11 cellular contexts compared by ENCODE assay signal in the genomic region with DNA sequence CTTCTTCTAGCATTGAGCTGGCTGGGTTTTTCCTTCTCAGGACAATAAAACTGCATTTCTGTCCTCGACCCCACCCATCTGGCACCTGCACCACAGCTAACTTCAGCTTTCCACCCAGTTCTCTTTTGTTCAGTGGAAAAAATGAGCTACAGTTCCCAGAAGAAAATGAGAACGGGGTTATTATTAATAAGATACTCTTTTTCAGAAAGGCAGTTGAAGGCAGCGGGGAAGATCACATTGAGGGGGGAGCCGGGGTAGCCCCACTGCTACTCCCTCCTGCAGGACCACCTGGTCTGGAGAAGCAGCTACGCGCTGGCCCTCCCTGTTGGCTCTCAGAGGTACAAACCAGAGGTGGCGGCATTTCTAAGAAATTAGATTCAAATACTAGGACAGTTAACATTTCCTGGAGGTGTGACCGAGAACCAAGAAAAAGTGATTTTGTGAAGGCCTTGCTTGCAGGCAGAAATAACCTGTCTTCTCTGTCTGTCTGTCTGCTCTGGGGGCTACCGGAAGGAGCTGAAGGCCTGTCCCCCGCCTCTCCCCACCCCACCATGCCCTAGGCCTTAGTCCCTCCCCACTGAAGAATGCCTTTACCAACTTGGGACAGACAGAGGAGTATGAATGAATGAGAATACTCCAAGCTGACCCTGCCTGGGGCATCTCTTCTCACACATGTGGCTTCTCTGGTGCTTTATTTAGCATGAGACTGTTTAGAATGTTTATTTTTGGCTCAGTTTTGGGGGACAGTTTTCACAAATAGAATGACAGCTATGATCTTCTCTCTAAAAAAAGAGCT.
DNase-seq lines count a peak whose midpoint lies in the region; ATAC-seq and TF ChIP-seq lines count a peak whose summit lies in the region.
"Had no signal": no experiment of that assay in that cellular context is flagged by ENCODE, and none has a peak within 500 bp of the region (broad histone marks: within the 10 kb centered on the region; RNA-seq: fewer than 3 reads in every experiment).

No MANE protein-coding gene starts in this region.

- H3K9me3 Mint-ChIP-seq in T-helper 2 cell treated with Interferon-gamma antibody and Interleukin-4, amounts not matched to agents 5 μg/mL and 100 μg/mL, for 36 hours, result no peaks in the 10 kb centered on the region
- no peaks in the 10 kb centered on the region for H3K9me3 Mint-ChIP-seq in stimulated activated effector memory CD8-positive, alpha-beta T cell treated with anti-CD3 and anti-CD28 coated beads, Interleukin-12 subunit alpha, Interleukin-12 subunit beta, amount 100 ng/mL, for 72 hours

- H3K36me3 ChIP-seq in cardiac muscle cell, result no peaks in the 10 kb centered on the region

- peaks cover 79% of the 10 kb centered on the region for H3K4me1 Mint-ChIP-seq in T-helper 2 cell treated with Interferon-gamma antibody and Interleukin-4, amounts not matched to agents 5 μg/mL and 100 μg/mL, for 36 hours (ENCODE audit: low read depth)
- H3K4me1 Mint-ChIP-seq in T-helper 17 cell, result peaks cover 42% of the 10 kb centered on the region
- peaks cover 71% of the 10 kb centered on the region for H3K4me1 Mint-ChIP-seq in stimulated activated effector memory CD8-positive, alpha-beta T cell treated with anti-CD3 and anti-CD28 coated beads, Interleukin-12 subunit alpha, Interleukin-12 subunit beta, amount 100 ng/mL, for 72 hours

- H3K27ac Mint-ChIP-seq in T-helper 2 cell treated with Interferon-gamma antibody and Interleukin-4, amounts not matched to agents 5 μg/mL and 100 μg/mL, for 36 hours, result peak overlapping the region; percentile 97
- H3K27ac Mint-ChIP-seq in T-helper 17 cell, result peak overlapping the region; percentile 95
- peak overlapping the region; percentile 98 for H3K27ac Mint-ChIP-seq in stimulated activated effector memory CD8-positive, alpha-beta T cell treated with anti-CD3 and anti-CD28 coated beads, Interleukin-12 subunit alpha, Interleukin-12 subunit beta, amount 100 ng/mL, for 72 hours

- no peaks in the 10 kb centered on the region for H3K27me3 ChIP-seq in cardiac muscle cell

- peak; percentile 31 for DNase-seq in T-helper 2 cell treated with Interferon-gamma antibody and Interleukin-4, amounts not matched to agents 5 μg/mL and 100 μg/mL, for 36 hours (ENCODE audit: low spot score)
- DNase-seq in T-helper 2 cell (no peak), T-helper 17 cell (no peak), cardiac muscle cell (ENCODE audit: low read depth in 1 of 2, low spot score in 1 of 2) (no peak), SW480 (ENCODE audit: low spot score) (no peak), ureter (ENCODE audit: low spot score) (no peak), NCI-H82 treated with DMSO at 0.1 percent for 48 hours (lab: John Stamatoyannopoulos, UW; ENCODE audit: unreplicated experiment) (no peak)
- peak in 1 of 2 donors; percentile 62 for DNase-seq in stimulated activated effector memory CD8-positive, alpha-beta T cell treated with anti-CD3 and anti-CD28 coated beads, Interleukin-12 subunit alpha, Interleukin-12 subunit beta, amount 100 ng/mL, for 72 hours (ENCODE audit: low spot score in 2 of 2)
- DNase-seq: amygdala, NCI-H2029 had no signal

- no peak for TF ChIP-seq CTCF in cardiac muscle cell (IDR thresholded peaks at IDR 0.05; ENCODE audit: low read depth, low read length)

- H3K27ac ChIP-seq in cardiac muscle cell, result peak overlapping the region; percentile 42

- peak; percentile 33 for ATAC-seq in T-helper 17 cell
- peak; percentile 62 for ATAC-seq in stimulated activated effector memory CD8-positive, alpha-beta T cell treated with anti-CD3 and anti-CD28 coated beads, Interleukin-12 subunit alpha, Interleukin-12 subunit beta, amount 100 ng/mL, for 72 hours
- ATAC-seq: SK-N-SH treated with all-trans-retinoic acid at 6 μM for 48 hours had no signal

- peaks cover 11% of the 10 kb centered on the region for H3K4me1 ChIP-seq in cardiac muscle cell (ENCODE audit: low read depth)

- peaks cover 44% of the 10 kb centered on the region for H3K36me3 Mint-ChIP-seq in T-helper 2 cell treated with Interferon-gamma antibody and Interleukin-4, amounts not matched to agents 5 μg/mL and 100 μg/mL, for 36 hours (ENCODE audit: low read depth)
- no peaks in the 10 kb centered on the region for H3K36me3 Mint-ChIP-seq in T-helper 17 cell (ENCODE audit: low read depth)
- H3K36me3 Mint-ChIP-seq in stimulated activated effector memory CD8-positive, alpha-beta T cell treated with anti-CD3 and anti-CD28 coated beads, Interleukin-12 subunit alpha, Interleukin-12 subunit beta, amount 100 ng/mL, for 72 hours, result peaks cover 14% of the 10 kb centered on the region

- no peak overlapping the region for H3K4me3 ChIP-seq in cardiac muscle cell

- H3K9me3 ChIP-seq in T-helper 17 cell (ENCODE audit: control insufficient read depth, low read length, poor library complexity, severe bottlenecking) (no peaks in the 10 kb centered on the region), cardiac muscle cell (ENCODE audit: low read depth) (no peaks in the 10 kb centered on the region)

- H3K27me3 Mint-ChIP-seq in T-helper 2 cell treated with Interferon-gamma antibody and Interleukin-4, amounts not matched to agents 5 μg/mL and 100 μg/mL, for 36 hours (ENCODE audit: low read depth), result no peaks in the 10 kb centered on the region
- H3K27me3 Mint-ChIP-seq in T-helper 17 cell, result no peaks in the 10 kb centered on the region

- peak overlapping the region; percentile 61 for H3K4me3 Mint-ChIP-seq in T-helper 2 cell treated with Interferon-gamma antibody and Interleukin-4, amounts not matched to agents 5 μg/mL and 100 μg/mL, for 36 hours
- H3K4me3 Mint-ChIP-seq in T-helper 17 cell, result peak overlapping the region; percentile 75
- peak overlapping the region; percentile 46 for H3K4me3 Mint-ChIP-seq in stimulated activated effector memory CD8-positive, alpha-beta T cell treated with anti-CD3 and anti-CD28 coated beads, Interleukin-12 subunit alpha, Interleukin-12 subunit beta, amount 100 ng/mL, for 72 hours
